Comparison of ENCODE assay signal across 9 cellular contexts in the genomic region with DNA sequence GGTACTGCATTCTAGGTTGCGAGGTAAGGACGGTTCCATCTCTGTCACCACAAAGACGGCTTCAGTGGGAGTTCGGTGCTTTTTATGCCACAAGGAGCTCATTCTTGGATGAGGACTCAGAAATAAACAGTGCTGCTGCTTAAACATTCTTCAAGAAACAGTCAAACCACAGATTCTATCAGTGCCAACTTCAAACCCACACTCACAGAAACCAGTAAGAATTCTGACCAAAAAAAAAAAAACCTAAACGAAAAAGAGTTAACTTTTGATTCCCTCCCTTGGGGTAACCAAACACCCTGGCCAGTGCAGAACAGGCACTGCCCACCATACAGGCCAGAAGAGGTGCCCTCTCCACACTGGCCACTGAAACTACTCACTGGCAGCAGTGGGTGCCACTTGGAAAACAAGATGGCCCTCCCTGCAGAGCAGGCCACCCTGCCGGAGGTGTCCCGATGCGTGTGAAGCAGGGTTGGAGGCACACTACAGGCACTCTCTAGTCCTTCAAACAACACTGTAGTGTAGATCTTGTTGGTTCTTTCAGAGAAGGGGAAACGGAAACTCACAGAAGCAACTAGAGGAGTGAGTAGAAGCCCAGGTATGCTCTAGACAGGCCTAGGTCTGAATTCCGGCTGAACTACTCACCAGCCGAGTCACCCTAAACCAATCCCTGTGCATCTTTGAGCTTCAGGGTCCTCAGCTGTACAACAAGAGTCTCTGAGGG.
DNase-seq lines count a peak whose midpoint lies in the region; ATAC-seq, FAIRE-seq and TF ChIP-seq lines count a peak whose summit lies in the region.
"Had no signal": no experiment of that assay in that cellular context is flagged by ENCODE, and none has a peak within 500 bp of the region (broad histone marks: within the 10 kb centered on the region; RNA-seq: fewer than 3 reads in every experiment).

No MANE protein-coding gene starts in this region.

- no peak overlapping the region for H3K4me3 ChIP-seq in thyroid gland (replicated peaks in 1 of 3)

- intact Hi-C loops in natural killer cell (cut with micrococcal nuclease), result no loop called here
- intact Hi-C loops in thyroid gland (cut with DNase I), result no loop called here

- TF ChIP-seq CTCF in natural killer cell (IDR thresholded peaks at IDR 0.05) (no peak), thyroid gland (IDR thresholded peaks at IDR 0.05) (no peak)

- no peak for FAIRE-seq in GM12891 (lab: Jason Lieb, UNC)

- H3K9me3 Mint-ChIP-seq in natural killer cell, result no peaks in the 10 kb centered on the region
- no peaks in the 10 kb centered on the region for H3K9me3 Mint-ChIP-seq in natural killer cell treated with Interleukin-12 subunit alpha and Interleukin-12 subunit beta and Interleukin-15 and Interleukin-18, amount 100 ng/mL, for 72 hours
- H3K9me3 Mint-ChIP-seq in stimulated activated naive CD8-positive, alpha-beta T cell treated with anti-CD3 and anti-CD28 coated beads, Interleukin-15, Interleukin-2, amounts not matched to agents 100 ng/mL and 50 ng/mL, for 24 hours, result no peaks in the 10 kb centered on the region

- no peaks in the 10 kb centered on the region for H3K36me3 ChIP-seq in thyroid gland

- TF ChIP-seq POLR2A in thyroid gland (IDR thresholded peaks at IDR 0.05) (no peak), GM12891 (IDR thresholded peaks at IDR 0.05; ENCODE audit: low read depth, low read length) (no peak)

- H3K4me1 ChIP-seq in thyroid gland, result no peaks in the 10 kb centered on the region

- H3K27ac ChIP-seq in epithelial cell of prostate (peak overlapping the region; percentile 91), thyroid gland (no peak overlapping the region)
- H3K27ac ChIP-seq: C4-2B had no signal

- H3K27me3 ChIP-seq in thyroid gland, result no peaks in the 10 kb centered on the region

- ATAC-seq in natural killer cell, result peak in 2 of 3 donors; percentile 29 to 48
- no peak for ATAC-seq in natural killer cell treated with Interleukin-12 subunit alpha and Interleukin-12 subunit beta and Interleukin-15 and Interleukin-18, amount 100 ng/mL, for 72 hours

- peak overlapping the region; percentile 25 for H3K4me3 Mint-ChIP-seq in natural killer cell
- no peak overlapping the region for H3K4me3 Mint-ChIP-seq in natural killer cell treated with Interleukin-12 subunit alpha and Interleukin-12 subunit beta and Interleukin-15 and Interleukin-18, amount 100 ng/mL, for 72 hours
- peak overlapping the region; percentile 17 for H3K4me3 Mint-ChIP-seq in stimulated activated naive CD8-positive, alpha-beta T cell treated with anti-CD3 and anti-CD28 coated beads, Interleukin-15, Interleukin-2, amounts not matched to agents 100 ng/mL and 50 ng/mL, for 24 hours

- peaks cover 18 to 28% of the 10 kb centered on the region in 2 donors for H3K27me3 Mint-ChIP-seq in natural killer cell (ENCODE audit: low read depth in 2 of 2)
- peaks cover 7 to 18% of the 10 kb centered on the region in 2 donors for H3K27me3 Mint-ChIP-seq in natural killer cell treated with Interleukin-12 subunit alpha and Interleukin-12 subunit beta and Interleukin-15 and Interleukin-18, amount 100 ng/mL, for 72 hours
- peaks cover 6% of the 10 kb centered on the region for H3K27me3 Mint-ChIP-seq in stimulated activated naive CD8-positive, alpha-beta T cell treated with anti-CD3 and anti-CD28 coated beads, Interleukin-15, Interleukin-2, amounts not matched to agents 100 ng/mL and 50 ng/mL, for 24 hours

- H3K27ac Mint-ChIP-seq in natural killer cell, result no peak overlapping the region
- no peak overlapping the region for H3K27ac Mint-ChIP-seq in natural killer cell treated with Interleukin-12 subunit alpha and Interleukin-12 subunit beta and Interleukin-15 and Interleukin-18, amount 100 ng/mL, for 72 hours
- H3K27ac Mint-ChIP-seq in stimulated activated naive CD8-positive, alpha-beta T cell treated with anti-CD3 and anti-CD28 coated beads, Interleukin-15, Interleukin-2, amounts not matched to agents 100 ng/mL and 50 ng/mL, for 24 hours, result peak overlapping the region; percentile 87

- DNase-seq in natural killer cell, result no peak
- DNase-seq in natural killer cell treated with Interleukin-12 subunit alpha and Interleukin-12 subunit beta and Interleukin-15 and Interleukin-18, amount 100 ng/mL, for 72 hours (ENCODE audit: low spot score), result no peak
- peak; percentile 29 to 47 for DNase-seq in activated CD4-positive, alpha-beta T cell treated with anti-CD3 and anti-CD28 coated beads, Interleukin-2, amount 50 U/mL, for 48 hours
- peak; percentile 64 for DNase-seq in epithelial cell of prostate (ENCODE audit: low read depth, low spot score)
- DNase-seq in thyroid gland, result no peak
- no peak for DNase-seq in GM12891 (ENCODE audit: insufficient read length, low spot score)
- no peak for DNase-seq in NOMO-1 (lab: John Stamatoyannopoulos, UW; ENCODE audit: unreplicated experiment in 2 of 2)

- H3K36me3 Mint-ChIP-seq in natural killer cell, result no peaks in the 10 kb centered on the region
- H3K36me3 Mint-ChIP-seq in natural killer cell treated with Interleukin-12 subunit alpha and Interleukin-12 subunit beta and Interleukin-15 and Interleukin-18, amount 100 ng/mL, for 72 hours, result no peaks in the 10 kb centered on the region
- H3K36me3 Mint-ChIP-seq in stimulated activated naive CD8-positive, alpha-beta T cell treated with anti-CD3 and anti-CD28 coated beads, Interleukin-15, Interleukin-2, amounts not matched to agents 100 ng/mL and 50 ng/mL, for 24 hours (ENCODE audit: low read depth), result no peaks in the 10 kb centered on the region

- H3K9me3 ChIP-seq in thyroid gland, result no peaks in the 10 kb centered on the region

- H3K4me1 Mint-ChIP-seq in natural killer cell, result peaks cover 17 to 19% of the 10 kb centered on the region in 2 donors
- H3K4me1 Mint-ChIP-seq in natural killer cell treated with Interleukin-12 subunit alpha and Interleukin-12 subunit beta and Interleukin-15 and Interleukin-18, amount 100 ng/mL, for 72 hours (ENCODE audit: low read depth in 2 of 2), result peaks cover 8 to 17% of the 10 kb centered on the region in 2 donors
- peaks cover 68% of the 10 kb centered on the region for H3K4me1 Mint-ChIP-seq in stimulated activated naive CD8-positive, alpha-beta T cell treated with anti-CD3 and anti-CD28 coated beads, Interleukin-15, Interleukin-2, amounts not matched to agents 100 ng/mL and 50 ng/mL, for 24 hours (ENCODE audit: low read depth)

- WGBS in thyroid gland, 2 donors, result 85 to 88% methylated on average over 11 of the region's 11 CpGs

TF ChIP-seq in GM12891, 5 proteins besides CTCF, POLR2A, EP300 and RAD21:
- TF ChIP-seq PAX5 (IDR thresholded peaks at IDR 0.05; ENCODE audit: insufficient read depth, low read length, severe bottlenecking) (no peak), POU2F2 (IDR thresholded peaks at IDR 0.05; ENCODE audit: low read depth, low read length) (no peak), POLR2AphosphoS5 (IDR thresholded peaks at IDR 0.05; ENCODE audit: low read depth, low read length) (no peak), SPI1 (IDR thresholded peaks at IDR 0.05; ENCODE audit: low read depth, low read length) (no peak), TAF1 (IDR thresholded peaks at IDR 0.05; ENCODE audit: low read depth, low read length) (no peak)
TF ChIP-seq in GM12891: peak in this region for 0.

Comparison
In these comparisons a context has a peak if more than half of its experiments do, and no peak if none do; other contexts are left out.
1. ATAC-seq: peak in natural killer cell (2 of 3); none in natural killer cell treated with Interleukin-12 subunit alpha and Interleukin-12 subunit beta and Interleukin-15 and Interleukin-18, amount 100 ng/mL, for 72 hours (0 of 2).
2. DNase-seq: peak in activated CD4-positive, alpha-beta T cell treated with anti-CD3 and anti-CD28 coated beads, Interleukin-2, amount 50 U/mL, for 48 hours (2 of 2) and epithelial cell of prostate (single experiment); none in natural killer cell (single experiment), natural killer cell treated with Interleukin-12 subunit alpha and Interleukin-12 subunit beta and Interleukin-15 and Interleukin-18, amount 100 ng/mL, for 72 hours (single experiment), thyroid gland (0 of 2), GM12891 (single experiment) and NOMO-1 (0 of 2).